1 cellular context compared by ENCODE assay signal in genomic region chr17:63842540-63843386, GRCh38.
TF ChIP-seq lines count a peak whose summit lies in the region.

TSS of gene SMARCD2 (minus strand) at chr17:63842685. CDS start at chr17:63842674, 11 bp downstream.

TF ChIP-seq in K562, 482 proteins besides CTCF, POLR2A, EP300 and RAD21 (continued from another document and continues in another):
- TF ChIP-seq SRF (CRISPR knock-in tag; IDR thresholded peaks at IDR 0.05) (peak in 1 of 2 experiments; percentile 64; a peak in 3 of 4 replicates), ZNF780A (CRISPR knock-in tag; IDR thresholded peaks at IDR 0.05) (no peak), FOXO4 (CRISPR knock-in tag; IDR thresholded peaks at IDR 0.05) (0 out of 2 replicates have a peak, but pooled peaks have one; percentile 43), KLF13 (tag; IDR thresholded peaks at IDR 0.05; ENCODE audit: borderline replicate concordance, low read depth) (peak; percentile 72; the same call in 1 of the 2 replicates), CCAR2 (IDR thresholded peaks at IDR 0.05; ENCODE audit: low read depth, low read length) (0 out of 2 replicates have a peak, but pooled peaks have one; percentile 73), CCNT2 (IDR thresholded peaks at IDR 0.05; ENCODE audit: borderline replicate concordance, extremely low read depth, insufficient read length, low read depth, low read length) (peak; percentile 93), TCF7L2 (IDR thresholded peaks at IDR 0.05; ENCODE audit: low read depth, low read length) (no peak), PRDM10 (IDR thresholded peaks at IDR 0.05; ENCODE audit: partially characterized antibody) (peak; percentile 71), C11orf30 (IDR thresholded peaks at IDR 0.05; ENCODE audit: low read depth) (peak; percentile 58; the same call in 1 of the 2 replicates), PTBP1 (IDR thresholded peaks at IDR 0.05; ENCODE audit: low read depth, low read length) (0 out of 2 replicates have a peak, but pooled peaks have one; percentile 62), ZNF551 (CRISPR knock-in tag; IDR thresholded peaks at IDR 0.05) (no peak), TCF3 (CRISPR knock-in tag; IDR thresholded peaks at IDR 0.05) (no peak; the same call in none of the 2 replicates), MAFG (tag; conservative IDR thresholded peaks at IDR 0.05) (no peak), CBX1 (IDR thresholded peaks at IDR 0.05; ENCODE audit: low read depth) (no peak; the same call in 1 of the 2 replicates), KDM2B (CRISPR knock-in tag; IDR thresholded peaks at IDR 0.05) (peak; percentile 98), MTA1 (IDR thresholded peaks at IDR 0.05; ENCODE audit: borderline replicate concordance) (peak; percentile 86; the same call in 1 of the 2 replicates), DDX20 (tag; IDR thresholded peaks at IDR 0.05; ENCODE audit: low read depth) (no peak), HDAC8 (tag; IDR thresholded peaks at IDR 0.05) (no peak; the same call in 1 of the 2 replicates), RBM14 (IDR thresholded peaks at IDR 0.05; ENCODE audit: borderline replicate concordance, insufficient read depth, low read depth, low read length) (no peak), MBD2 (IDR thresholded peaks at IDR 0.05; ENCODE audit: borderline replicate concordance, low read depth) (peak; percentile 35), MNT (conservative IDR thresholded peaks at IDR 0.05) (peak; percentile 72 to 81; a peak in 3 of 4 replicates), FOXP1 (CRISPR knock-in tag; IDR thresholded peaks at IDR 0.05) (peak; percentile 95), GABPB1 (CRISPR knock-in tag; IDR thresholded peaks at IDR 0.05) (peak; percentile 100), CREB3L1 (IDR thresholded peaks at IDR 0.05; ENCODE audit: borderline replicate concordance, low read depth) (peak; percentile 57; the same call in 1 of the 2 replicates), SLC30A9 (CRISPR knock-in tag; IDR thresholded peaks at IDR 0.05) (0 out of 2 replicates have a peak, but pooled peaks have one; percentile 66), SMARCB1 (IDR thresholded peaks at IDR 0.05; ENCODE audit: insufficient read length, low read depth) (peak; percentile 32), ZFP1 (CRISPR knock-in tag; IDR thresholded peaks at IDR 0.05) (no peak), KAT7 (CRISPR knock-in tag; IDR thresholded peaks at IDR 0.05; ENCODE audit: borderline replicate concordance) (peak; percentile 93; the same call in 1 of the 2 replicates), KAT2B (IDR thresholded peaks at IDR 0.05; ENCODE audit: low read depth, low read length) (no peak), CREM (IDR thresholded peaks at IDR 0.05; ENCODE audit: low read depth) (peak; percentile 84), BDP1 (IDR thresholded peaks at IDR 0.05; ENCODE audit: insufficient read depth, insufficient read length) (no peak), DNMT1 (IDR thresholded peaks at IDR 0.05) (peak; percentile 81; the same call in 1 of the 2 replicates), FOXM1 (IDR thresholded peaks at IDR 0.05; ENCODE audit: low read depth) (peak; percentile 94), FOXM1 (CRISPR knock-in tag; IDR thresholded peaks at IDR 0.05; ENCODE audit: low read depth) (no peak), ZNF280A (IDR thresholded peaks at IDR 0.05; ENCODE audit: low read depth, partially characterized antibody) (no peak), ZNF561 (CRISPR knock-in tag; conservative IDR thresholded peaks at IDR 0.05) (no peak), PRMT5 (CRISPR knock-in tag; IDR thresholded peaks at IDR 0.05) (peak; percentile 74; the same call in 1 of the 2 replicates), ZFP91 (CRISPR knock-in tag; IDR thresholded peaks at IDR 0.05) (no peak; the same call in 1 of the 2 replicates)
- TF ChIP-seq, protein P1, sequence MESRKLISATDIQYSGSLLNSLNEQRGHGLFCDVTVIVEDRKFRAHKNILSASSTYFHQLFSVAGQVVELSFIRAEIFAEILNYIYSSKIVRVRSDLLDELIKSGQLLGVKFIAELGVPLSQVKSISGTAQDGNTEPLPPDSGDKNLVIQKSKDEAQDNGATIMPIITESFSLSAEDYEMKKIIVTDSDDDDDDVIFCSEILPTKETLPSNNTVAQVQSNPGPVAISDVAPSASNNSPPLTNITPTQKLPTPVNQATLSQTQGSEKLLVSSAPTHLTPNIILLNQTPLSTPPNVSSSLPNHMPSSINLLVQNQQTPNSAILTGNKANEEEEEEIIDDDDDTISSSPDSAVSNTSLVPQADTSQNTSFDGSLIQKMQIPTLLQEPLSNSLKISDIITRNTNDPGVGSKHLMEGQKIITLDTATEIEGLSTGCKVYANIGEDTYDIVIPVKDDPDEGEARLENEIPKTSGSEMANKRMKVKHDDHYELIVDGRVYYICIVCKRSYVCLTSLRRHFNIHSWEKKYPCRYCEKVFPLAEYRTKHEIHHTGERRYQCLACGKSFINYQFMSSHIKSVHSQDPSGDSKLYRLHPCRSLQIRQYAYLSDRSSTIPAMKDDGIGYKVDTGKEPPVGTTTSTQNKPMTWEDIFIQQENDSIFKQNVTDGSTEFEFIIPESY (CRISPR knock-in tag; IDR thresholded peaks at IDR 0.05), result peak; percentile 79
- TF ChIP-seq, protein P2, sequence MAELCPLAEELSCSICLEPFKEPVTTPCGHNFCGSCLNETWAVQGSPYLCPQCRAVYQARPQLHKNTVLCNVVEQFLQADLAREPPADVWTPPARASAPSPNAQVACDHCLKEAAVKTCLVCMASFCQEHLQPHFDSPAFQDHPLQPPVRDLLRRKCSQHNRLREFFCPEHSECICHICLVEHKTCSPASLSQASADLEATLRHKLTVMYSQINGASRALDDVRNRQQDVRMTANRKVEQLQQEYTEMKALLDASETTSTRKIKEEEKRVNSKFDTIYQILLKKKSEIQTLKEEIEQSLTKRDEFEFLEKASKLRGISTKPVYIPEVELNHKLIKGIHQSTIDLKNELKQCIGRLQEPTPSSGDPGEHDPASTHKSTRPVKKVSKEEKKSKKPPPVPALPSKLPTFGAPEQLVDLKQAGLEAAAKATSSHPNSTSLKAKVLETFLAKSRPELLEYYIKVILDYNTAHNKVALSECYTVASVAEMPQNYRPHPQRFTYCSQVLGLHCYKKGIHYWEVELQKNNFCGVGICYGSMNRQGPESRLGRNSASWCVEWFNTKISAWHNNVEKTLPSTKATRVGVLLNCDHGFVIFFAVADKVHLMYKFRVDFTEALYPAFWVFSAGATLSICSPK (IDR thresholded peaks at IDR 0.05; ENCODE audit: borderline replicate concordance), result no peak
- TF ChIP-seq, protein P3, sequence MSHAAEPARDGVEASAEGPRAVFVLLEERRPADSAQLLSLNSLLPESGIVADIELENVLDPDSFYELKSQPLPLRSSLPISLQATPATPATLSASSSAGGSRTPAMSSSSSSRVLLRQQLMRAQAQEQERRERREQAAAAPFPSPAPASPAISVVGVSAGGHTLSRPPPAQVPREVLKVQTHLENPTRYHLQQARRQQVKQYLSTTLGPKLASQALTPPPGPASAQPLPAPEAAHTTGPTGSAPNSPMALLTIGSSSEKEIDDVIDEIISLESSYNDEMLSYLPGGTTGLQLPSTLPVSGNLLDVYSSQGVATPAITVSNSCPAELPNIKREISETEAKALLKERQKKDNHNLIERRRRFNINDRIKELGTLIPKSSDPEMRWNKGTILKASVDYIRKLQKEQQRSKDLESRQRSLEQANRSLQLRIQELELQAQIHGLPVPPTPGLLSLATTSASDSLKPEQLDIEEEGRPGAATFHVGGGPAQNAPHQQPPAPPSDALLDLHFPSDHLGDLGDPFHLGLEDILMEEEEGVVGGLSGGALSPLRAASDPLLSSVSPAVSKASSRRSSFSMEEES (CRISPR knock-in tag; IDR thresholded peaks at IDR 0.05), result no peak
- TF ChIP-seq, protein P4, sequence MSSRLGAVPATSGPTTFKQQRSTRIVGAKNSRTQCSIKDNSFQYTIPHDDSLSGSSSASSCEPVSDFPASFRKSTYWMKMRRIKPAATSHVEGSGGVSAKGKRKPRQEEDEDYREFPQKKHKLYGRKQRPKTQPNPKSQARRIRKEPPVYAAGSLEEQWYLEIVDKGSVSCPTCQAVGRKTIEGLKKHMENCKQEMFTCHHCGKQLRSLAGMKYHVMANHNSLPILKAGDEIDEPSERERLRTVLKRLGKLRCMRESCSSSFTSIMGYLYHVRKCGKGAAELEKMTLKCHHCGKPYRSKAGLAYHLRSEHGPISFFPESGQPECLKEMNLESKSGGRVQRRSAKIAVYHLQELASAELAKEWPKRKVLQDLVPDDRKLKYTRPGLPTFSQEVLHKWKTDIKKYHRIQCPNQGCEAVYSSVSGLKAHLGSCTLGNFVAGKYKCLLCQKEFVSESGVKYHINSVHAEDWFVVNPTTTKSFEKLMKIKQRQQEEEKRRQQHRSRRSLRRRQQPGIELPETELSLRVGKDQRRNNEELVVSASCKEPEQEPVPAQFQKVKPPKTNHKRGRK (tag; IDR thresholded peaks at IDR 0.05), result no peak
- TF ChIP-seq, protein P5, sequence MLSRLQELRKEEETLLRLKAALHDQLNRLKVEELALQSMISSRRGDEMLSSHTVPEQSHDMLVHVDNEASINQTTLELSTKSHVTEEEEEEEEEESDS (CRISPR knock-in tag; IDR thresholded peaks at IDR 0.05), result no peak
